Comparison of ENCODE assay signal across 27 cellular contexts in the genomic region with DNA sequence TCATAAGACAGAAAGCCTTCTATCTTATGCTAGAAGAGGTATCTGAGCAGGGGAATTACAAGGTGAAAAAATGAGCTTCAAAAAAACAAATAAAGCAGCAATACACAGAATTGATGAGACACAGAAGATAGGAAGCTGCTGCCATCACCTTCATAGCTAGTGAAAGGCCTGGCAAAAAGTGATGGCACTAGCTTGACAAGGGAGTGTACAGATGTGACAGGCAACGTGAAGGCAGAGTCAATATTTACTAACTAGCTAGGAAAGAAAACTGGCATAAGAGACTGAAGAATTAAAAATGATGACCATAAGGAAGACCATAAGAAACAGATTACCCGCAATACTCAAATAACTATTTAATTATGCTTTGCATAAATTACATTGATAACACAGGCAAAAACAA. TPM values are rescaled to one million over a fixed set of nuclear protein-coding genes. Genes with fewer than 3 reads are reported as not detected.
"Had no signal": no experiment of that assay in that cellular context is flagged by ENCODE, and none has a peak within 500 bp of the region (broad histone marks: within the 10 kb centered on the region; RNA-seq: fewer than 3 reads in every experiment).

No MANE protein-coding gene starts in this region.

- H3K27me3 Mint-ChIP-seq: activated CD4-positive, alpha-beta memory T cell treated with anti-CD3 and anti-CD28 coated beads, Interleukin-2, amount 10 ng/mL, durations not matched to agents 7 days and 5 days; activated CD4-positive, alpha-beta T cell treated with anti-CD3 and anti-CD28 coated beads, Interleukin-2, amount 10 ng/mL, durations not matched to agents 24 days and 14 days; activated CD8-positive, alpha-beta memory T cell treated with anti-CD3 and anti-CD28 coated beads, Interleukin-2, amount 10 ng/mL, durations not matched to agents 7 days and 5 days; activated naive CD8-positive, alpha-beta T cell treated with anti-CD3 and anti-CD28 coated beads, Interleukin-2, amount 50 U/mL, for 24 hours; dendritic cell treated with granulocyte-macrophage colony-stimulating factor and Interleukin-4, amounts not matched to agents 40 ng/mL and 50 ng/mL, for 4 days; natural killer cell treated with Interleukin-12 subunit alpha and Interleukin-12 subunit beta and Interleukin-15 and Interleukin-18, amount 100 ng/mL, for 72 hours; stimulated activated naive CD8-positive, alpha-beta T cell treated with anti-CD3 and anti-CD28 coated beads, Interleukin-15, Interleukin-2, amounts not matched to agents 100 ng/mL and 50 ng/mL, for 24 hours had no signal

- ATAC-seq: activated CD4-positive, CD25-positive, alpha-beta regulatory T cell treated with anti-CD3 and anti-CD28 coated beads, Interleukin-2, amount 50 U/mL, for 24 hours; activated CD8-positive, alpha-beta memory T cell treated with anti-CD3 and anti-CD28 coated beads, Interleukin-2, amount 10 ng/mL, durations not matched to agents 7 days and 5 days; activated naive CD8-positive, alpha-beta T cell treated with anti-CD3 and anti-CD28 coated beads, Interleukin-2, amount 50 U/mL, for 24 hours; natural killer cell treated with Interleukin-12 subunit alpha and Interleukin-12 subunit beta and Interleukin-15 and Interleukin-18, amount 100 ng/mL, for 72 hours had no signal

- H3K4me1 ChIP-seq: prostate gland, tibial artery had no signal

- H3K27me3 ChIP-seq: hepatocyte, neutrophil, ovary, tibial artery had no signal

- H3K9me3 Mint-ChIP-seq: activated CD4-positive, alpha-beta memory T cell treated with anti-CD3 and anti-CD28 coated beads, Interleukin-2, amount 10 ng/mL, durations not matched to agents 7 days and 5 days; activated CD4-positive, alpha-beta T cell treated with anti-CD3 and anti-CD28 coated beads, Interleukin-2, amount 10 ng/mL, durations not matched to agents 24 days and 14 days; activated naive CD8-positive, alpha-beta T cell treated with anti-CD3 and anti-CD28 coated beads, Interleukin-2, amount 50 U/mL, for 24 hours; dendritic cell treated with granulocyte-macrophage colony-stimulating factor and Interleukin-4, amounts not matched to agents 40 ng/mL and 50 ng/mL, for 4 days; immature natural killer cell; natural killer cell treated with Interleukin-12 subunit alpha and Interleukin-12 subunit beta and Interleukin-15 and Interleukin-18, amount 100 ng/mL, for 72 hours; stimulated activated naive CD8-positive, alpha-beta T cell treated with anti-CD3 and anti-CD28 coated beads, Interleukin-15, Interleukin-2, amounts not matched to agents 100 ng/mL and 50 ng/mL, for 24 hours had no signal

- H3K4me3 ChIP-seq: hepatocyte, ovary, prostate gland, tibial artery had no signal

- H3K36me3 ChIP-seq: neutrophil, ovary, prostate gland, tibial artery had no signal

- H3K4me3 Mint-ChIP-seq: activated CD4-positive, alpha-beta memory T cell treated with anti-CD3 and anti-CD28 coated beads, Interleukin-2, amount 10 ng/mL, durations not matched to agents 7 days and 5 days; activated CD4-positive, alpha-beta T cell treated with anti-CD3 and anti-CD28 coated beads, Interleukin-2, amount 10 ng/mL, durations not matched to agents 24 days and 14 days; activated CD8-positive, alpha-beta memory T cell treated with anti-CD3 and anti-CD28 coated beads, Interleukin-2, amount 10 ng/mL, durations not matched to agents 7 days and 5 days; activated naive CD8-positive, alpha-beta T cell treated with anti-CD3 and anti-CD28 coated beads, Interleukin-2, amount 50 U/mL, for 24 hours; dendritic cell treated with granulocyte-macrophage colony-stimulating factor and Interleukin-4, amounts not matched to agents 40 ng/mL and 50 ng/mL, for 4 days; immature natural killer cell; natural killer cell treated with Interleukin-12 subunit alpha and Interleukin-12 subunit beta and Interleukin-15 and Interleukin-18, amount 100 ng/mL, for 72 hours; stimulated activated naive CD8-positive, alpha-beta T cell treated with anti-CD3 and anti-CD28 coated beads, Interleukin-15, Interleukin-2, amounts not matched to agents 100 ng/mL and 50 ng/mL, for 24 hours had no signal

- H3K27ac Mint-ChIP-seq: activated CD4-positive, alpha-beta memory T cell treated with anti-CD3 and anti-CD28 coated beads, Interleukin-2, amount 10 ng/mL, durations not matched to agents 7 days and 5 days; activated CD4-positive, alpha-beta T cell treated with anti-CD3 and anti-CD28 coated beads, Interleukin-2, amount 10 ng/mL, durations not matched to agents 24 days and 14 days; activated CD8-positive, alpha-beta memory T cell treated with anti-CD3 and anti-CD28 coated beads, Interleukin-2, amount 10 ng/mL, durations not matched to agents 7 days and 5 days; activated naive CD8-positive, alpha-beta T cell treated with anti-CD3 and anti-CD28 coated beads, Interleukin-2, amount 50 U/mL, for 24 hours; dendritic cell treated with granulocyte-macrophage colony-stimulating factor and Interleukin-4, amounts not matched to agents 40 ng/mL and 50 ng/mL, for 4 days; immature natural killer cell; natural killer cell treated with Interleukin-12 subunit alpha and Interleukin-12 subunit beta and Interleukin-15 and Interleukin-18, amount 100 ng/mL, for 72 hours; stimulated activated naive CD8-positive, alpha-beta T cell treated with anti-CD3 and anti-CD28 coated beads, Interleukin-15, Interleukin-2, amounts not matched to agents 100 ng/mL and 50 ng/mL, for 24 hours had no signal

- DNase-seq: activated CD4-positive, alpha-beta memory T cell treated with anti-CD3 and anti-CD28 coated beads, Interleukin-2, amount 10 ng/mL, durations not matched to agents 7 days and 5 days; activated CD4-positive, alpha-beta T cell treated with anti-CD3 and anti-CD28 coated beads, Interleukin-2, amount 10 ng/mL, durations not matched to agents 24 days and 14 days; activated CD8-positive, alpha-beta memory T cell treated with anti-CD3 and anti-CD28 coated beads, Interleukin-2, amount 10 ng/mL, durations not matched to agents 7 days and 5 days; activated gamma-delta T cell; activated naive CD4-positive, alpha-beta T cell treated with anti-CD3 and anti-CD28 coated beads, Interleukin-2, amount 50 U/mL, for 16 hours; activated naive CD8-positive, alpha-beta T cell treated with anti-CD3 and anti-CD28 coated beads, Interleukin-2, amount 50 U/mL, for 24 hours; activated T-cell treated with anti-CD3 and anti-CD28 coated beads for 4 hours; effector CD4-positive, alpha-beta T cell; foreskin fibroblast; immature natural killer cell; kidney glomerular epithelial cell; midbrain; ovary; stimulated activated CD4-positive, alpha-beta T cell treated with anti-CD3 and anti-CD28 coated beads, Interleukin-12 subunit alpha, Interleukin-12 subunit beta, amount 100 ng/mL, for 4 hours; tibial artery had no signal

- H3K4me1 Mint-ChIP-seq: activated CD4-positive, alpha-beta memory T cell treated with anti-CD3 and anti-CD28 coated beads, Interleukin-2, amount 10 ng/mL, durations not matched to agents 7 days and 5 days; activated CD4-positive, alpha-beta T cell treated with anti-CD3 and anti-CD28 coated beads, Interleukin-2, amount 10 ng/mL, durations not matched to agents 24 days and 14 days; activated CD8-positive, alpha-beta memory T cell treated with anti-CD3 and anti-CD28 coated beads, Interleukin-2, amount 10 ng/mL, durations not matched to agents 7 days and 5 days had no signal

- H3K9me3 ChIP-seq: neutrophil, ovary, prostate gland, tibial artery had no signal

- H3K27ac ChIP-seq: hepatocyte, neutrophil, ovary, prostate gland, tibial artery had no signal

RNA-seq across cellular contexts. Expression of a gene that starts 9.4 kb away (rescaled TPM):
- total RNA-seq: activated CD4-positive, alpha-beta memory T cell treated with anti-CD3 and anti-CD28 coated beads, Interleukin-2, amount 10 ng/mL, durations not matched to agents 7 days and 5 days; activated CD4-positive, alpha-beta T cell treated with anti-CD3 and anti-CD28 coated beads, Interleukin-2, amount 10 ng/mL, durations not matched to agents 24 days and 14 days; activated CD8-positive, alpha-beta memory T cell treated with anti-CD3 and anti-CD28 coated beads, Interleukin-2, amount 10 ng/mL, durations not matched to agents 7 days and 5 days; epithelial cell of proximal tubule; fibroblast of lung; liver; natural killer cell treated with Interleukin-12 subunit alpha and Interleukin-12 subunit beta and Interleukin-15 and Interleukin-18, amount 100 ng/mL, for 72 hours; ovary; prostate gland; T-helper 2 cell treated with Interferon-gamma antibody and Interleukin-4, amounts not matched to agents 100 ng/mL and 5 ng/mL, for 36 hours; ureter had no signal
